Comparison of ENCODE assay signal across 8 cellular contexts in the genomic region with DNA sequence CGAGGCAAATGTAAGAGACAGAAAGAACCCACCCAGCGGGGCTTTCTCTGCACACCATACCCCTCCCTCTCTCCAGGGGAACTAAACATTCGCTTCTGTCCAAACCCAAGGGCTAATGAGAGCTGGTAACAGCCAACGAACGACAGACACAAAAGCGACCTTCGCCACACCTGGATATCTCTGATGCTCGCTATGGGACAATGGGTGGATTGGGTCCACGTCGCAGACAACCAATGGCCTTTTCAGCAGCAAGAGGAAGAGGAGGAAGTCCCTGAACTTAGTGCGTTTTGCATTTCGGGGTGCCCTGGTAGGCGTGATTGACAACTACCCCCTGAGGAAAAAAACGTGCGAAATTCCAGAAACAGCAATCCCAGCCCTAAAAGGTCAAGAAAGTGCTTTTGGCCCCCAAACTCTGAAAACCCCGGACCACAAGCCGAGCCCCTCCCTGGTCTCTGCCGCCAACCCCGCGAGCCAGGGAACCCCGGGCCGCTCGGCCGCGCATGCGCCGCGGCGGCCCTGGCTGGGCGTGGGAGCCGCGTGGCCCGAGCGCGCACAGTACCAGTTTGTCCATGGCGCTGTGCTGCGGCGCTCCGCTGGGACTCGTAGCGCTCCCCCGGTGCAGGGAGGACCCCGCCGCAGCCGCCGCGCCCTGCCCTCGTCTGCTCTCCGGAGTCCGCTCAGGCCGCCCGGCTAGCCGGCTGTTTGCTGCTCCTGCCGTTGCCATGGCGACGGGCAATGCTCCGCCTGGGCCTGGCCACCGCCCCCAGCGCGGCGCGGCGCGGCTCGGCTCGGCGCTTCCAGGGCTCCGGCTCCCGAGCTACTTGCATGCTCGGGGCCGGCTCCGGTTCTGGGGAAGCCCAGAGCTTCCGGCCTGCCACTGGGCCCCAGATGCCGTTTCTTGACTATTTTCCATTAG.
DNase-seq lines count a peak whose midpoint lies in the region; ATAC-seq and FAIRE-seq lines count a peak whose summit lies in the region.

No MANE protein-coding gene starts in this region.

- no peaks in the 10 kb centered on the region for H3K27me3 ChIP-seq in CD4-positive, alpha-beta memory T cell (ENCODE audit: insufficient read depth, low read length)
- peaks cover 32% of the 10 kb centered on the region for H3K27me3 ChIP-seq in mononuclear cell (ENCODE audit: insufficient read depth, low read length)

- DNase-seq in CD4-positive, alpha-beta memory T cell, result peak in 2 of 5 donors; percentile 1 to 4
- DNase-seq in GM19239 (ENCODE audit: insufficient read length, low spot score), result peak; percentile 67
- DNase-seq in NCI-H226, result peak; percentile 93
- DNase-seq in activated CD8-positive, alpha-beta memory T cell treated with anti-CD3 and anti-CD28 coated beads for 24 hours, result peak; percentile 77
- DNase-seq in stimulated activated effector memory CD8-positive, alpha-beta T cell treated with anti-CD3 and anti-CD28 coated beads, Interleukin-12 subunit alpha, Interleukin-12 subunit beta, amount 100 ng/mL, for 72 hours (ENCODE audit: low spot score in 2 of 2), result peak; percentile 35 to 53

- no peak for FAIRE-seq in GM19239 (lab: Jason Lieb, UNC)

- peaks cover 7 to 12% (median 11%) of the 10 kb centered on the region in 4 donors for H3K4me1 Mint-ChIP-seq in CD4-positive, alpha-beta memory T cell
- H3K4me1 Mint-ChIP-seq in stimulated activated effector memory CD8-positive, alpha-beta T cell treated with anti-CD3 and anti-CD28 coated beads, Interleukin-12 subunit alpha, Interleukin-12 subunit beta, amount 100 ng/mL, for 72 hours, result peaks cover 5% of the 10 kb centered on the region

- H3K4me3 ChIP-seq in CD4-positive, alpha-beta memory T cell (ENCODE audit: low read length in 2 of 2), result no peak overlapping the region
- H3K4me3 ChIP-seq in mononuclear cell (ENCODE audit: low read length), result peak overlapping the region; percentile 38

- CTCF ChIA-PET in CD4-positive, alpha-beta memory T cell (lab: Charles Lee; ENCODE audit: partially characterized antibody), result no interaction called here

- peaks cover 0 to 4% (median 0%) of the 10 kb centered on the region in 8 donors for H3K9me3 Mint-ChIP-seq in CD4-positive, alpha-beta memory T cell
- H3K9me3 Mint-ChIP-seq in stimulated activated effector memory CD8-positive, alpha-beta T cell treated with anti-CD3 and anti-CD28 coated beads, Interleukin-12 subunit alpha, Interleukin-12 subunit beta, amount 100 ng/mL, for 72 hours, result no peaks in the 10 kb centered on the region

- no peak overlapping the region for H3K27ac ChIP-seq in CD4-positive, alpha-beta memory T cell (ENCODE audit: low read depth, low read length)

- H3K4me1 ChIP-seq in CD4-positive, alpha-beta memory T cell (ENCODE audit: insufficient read depth, low read length), result peaks cover 12% of the 10 kb centered on the region
- peaks cover 10% of the 10 kb centered on the region for H3K4me1 ChIP-seq in mononuclear cell (ENCODE audit: insufficient read depth, low read length)

- H3K36me3 ChIP-seq in CD4-positive, alpha-beta memory T cell (ENCODE audit: insufficient read depth, low read length), result no peaks in the 10 kb centered on the region

- peak overlapping the region; percentile 55 to 85 (median 76) for H3K4me3 Mint-ChIP-seq in CD4-positive, alpha-beta memory T cell
- peak overlapping the region; percentile 54 for H3K4me3 Mint-ChIP-seq in stimulated activated effector memory CD8-positive, alpha-beta T cell treated with anti-CD3 and anti-CD28 coated beads, Interleukin-12 subunit alpha, Interleukin-12 subunit beta, amount 100 ng/mL, for 72 hours

- no peaks in the 10 kb centered on the region for H3K36me3 Mint-ChIP-seq in CD4-positive, alpha-beta memory T cell
- no peaks in the 10 kb centered on the region for H3K36me3 Mint-ChIP-seq in stimulated activated effector memory CD8-positive, alpha-beta T cell treated with anti-CD3 and anti-CD28 coated beads, Interleukin-12 subunit alpha, Interleukin-12 subunit beta, amount 100 ng/mL, for 72 hours

- intact Hi-C loops in CD4-positive, alpha-beta memory T cell (cut with micrococcal nuclease), result no loop called here

- peak; percentile 92 for ATAC-seq in HG03280 (IDR thresholded peaks at IDR 0.05; ENCODE audit: unreplicated experiment)
- peak; percentile 94 for ATAC-seq in esophagus mucosa
- ATAC-seq in stimulated activated effector memory CD8-positive, alpha-beta T cell treated with anti-CD3 and anti-CD28 coated beads, Interleukin-12 subunit alpha, Interleukin-12 subunit beta, amount 100 ng/mL, for 72 hours, result peak; percentile 83

- H3K27me3 Mint-ChIP-seq in CD4-positive, alpha-beta memory T cell, result peaks cover 12 to 19% of the 10 kb centered on the region in 2 donors

- POLR2A ChIA-PET in CD4-positive, alpha-beta memory T cell (lab: Charles Lee; ENCODE audit: partially characterized antibody), result no interaction called here

- no peak overlapping the region for H3K27ac Mint-ChIP-seq in CD4-positive, alpha-beta memory T cell
- H3K27ac Mint-ChIP-seq in stimulated activated effector memory CD8-positive, alpha-beta T cell treated with anti-CD3 and anti-CD28 coated beads, Interleukin-12 subunit alpha, Interleukin-12 subunit beta, amount 100 ng/mL, for 72 hours, result no peak overlapping the region

- H3K9me3 ChIP-seq in CD4-positive, alpha-beta memory T cell (ENCODE audit: control insufficient read depth in 1 of 2, low read length in 2 of 2), result no peaks in the 10 kb centered on the region
- no peaks in the 10 kb centered on the region for H3K9me3 ChIP-seq in mononuclear cell (ENCODE audit: low read depth, low read length)
